ENCODE assay signal across 8 cellular contexts in genomic region chr14:69642334-69642865, GRCh38. TPM values are rescaled to one million over a fixed set of nuclear protein-coding genes. Genes with fewer than 3 reads are reported as not detected.
DNase-seq lines count a peak whose midpoint lies in the region; ATAC-seq and TF ChIP-seq lines count a peak whose summit lies in the region.
"Not testable (repeated sequence)": the region's sequence is repeated elsewhere in the genome, so short reads cannot be mapped to it uniquely, and the experiment has no call there.

No MANE protein-coding gene starts in this region.

- CTCF ChIA-PET in activated CD8-positive, alpha-beta T cell treated with anti-CD3 and anti-CD28 coated beads for 36 hours (lab: Charles Lee): interaction anchor here (2.2 kb wide), 1 partner anchor 9 kb away, joined by 5 read pairs; no protein-coding TSS in a partner anchor

- TF ChIP-seq CTCF in OCI-LY1 (IDR thresholded peaks at IDR 0.05; ENCODE audit: low read length); activated CD8-positive, alpha-beta T cell treated with anti-CD3 and anti-CD28 coated beads for 36 hours (IDR thresholded peaks at IDR 0.05); glutamatergic neuron (IDR thresholded peaks at IDR 0.05; ENCODE audit: partially characterized antibody, unreplicated experiment); neutrophil (IDR thresholded peaks at IDR 0.05); upper lobe of left lung (IDR thresholded peaks at IDR 0.05): not testable (repeated sequence)

- peaks cover 49 to 81% (median 72%) of the 10 kb centered on the region in 4 donors for H3K4me1 Mint-ChIP-seq in CD4-positive, CD25-positive, alpha-beta regulatory T cell
- H3K4me1 Mint-ChIP-seq in activated CD8-positive, alpha-beta T cell treated with anti-CD3 and anti-CD28 coated beads for 36 hours (ENCODE audit: low read depth): peaks cover 79% of the 10 kb centered on the region
- peaks cover 38% of the 10 kb centered on the region for H3K4me1 Mint-ChIP-seq in glutamatergic neuron (ENCODE audit: low read depth, unreplicated experiment)

- peaks cover 31% of the 10 kb centered on the region for H3K4me1 ChIP-seq in CD4-positive, CD25-positive, alpha-beta regulatory T cell (ENCODE audit: control insufficient read depth, insufficient read depth, low read length, poor library complexity, severe bottlenecking)
- H3K4me1 ChIP-seq in OCI-LY1 (ENCODE audit: insufficient read depth, low read length, severe bottlenecking) (peaks cover 56% of the 10 kb centered on the region), neutrophil (ENCODE audit: control insufficient read depth in 1 of 2, insufficient read depth in 1 of 2, low read depth in 1 of 2, low read length in 1 of 2) (peaks cover 81 to 85% of the 10 kb centered on the region in 2 experiments), upper lobe of left lung (peaks cover 50 to 73% (median 54%) of the 10 kb centered on the region in 4 donors)

- H3K36me3 Mint-ChIP-seq in CD4-positive, CD25-positive, alpha-beta regulatory T cell: peaks cover 34% of the 10 kb centered on the region
- peaks cover 53% of the 10 kb centered on the region for H3K36me3 Mint-ChIP-seq in activated CD8-positive, alpha-beta T cell treated with anti-CD3 and anti-CD28 coated beads for 36 hours (ENCODE audit: low read depth)
- peaks cover 18 to 75% of the 10 kb centered on the region in 2 donors for H3K36me3 Mint-ChIP-seq in activated naive CD4-positive, alpha-beta T cell treated with anti-CD3 and anti-CD28 coated beads, Interleukin-2, amount 50 U/mL, for 72 hours
- peaks cover 30% of the 10 kb centered on the region for H3K36me3 Mint-ChIP-seq in glutamatergic neuron (ENCODE audit: unreplicated experiment)

- TF ChIP-seq EP300 in upper lobe of left lung (IDR thresholded peaks at IDR 0.05): not testable (repeated sequence)

- not testable (repeated sequence) for H3K27ac ChIP-seq in CD4-positive, CD25-positive, alpha-beta regulatory T cell (ENCODE audit: insufficient read depth, low read length, poor library complexity, severe bottlenecking)
- H3K27ac ChIP-seq in OCI-LY1 (ENCODE audit: low read depth, low read length, poor library complexity, severe bottlenecking): peak overlapping the region; percentile 2
- peak overlapping the region; percentile 97 for H3K27ac ChIP-seq in neutrophil
- peak overlapping the region in 3 of 4 donors; percentile 73 to 83 (median 79) for H3K27ac ChIP-seq in upper lobe of left lung

- not testable (repeated sequence) for H3K9me3 ChIP-seq in CD4-positive, CD25-positive, alpha-beta regulatory T cell (ENCODE audit: control insufficient read depth in 2 of 2, low read length in 2 of 2); neutrophil; upper lobe of left lung
- H3K9me3 ChIP-seq in OCI-LY1 (ENCODE audit: low read length): peaks cover 20% of the 10 kb centered on the region

- peak overlapping the region; percentile 34 to 71 (median 62) for H3K27ac Mint-ChIP-seq in CD4-positive, CD25-positive, alpha-beta regulatory T cell
- peak overlapping the region; percentile 91 for H3K27ac Mint-ChIP-seq in activated CD8-positive, alpha-beta T cell treated with anti-CD3 and anti-CD28 coated beads for 36 hours
- H3K27ac Mint-ChIP-seq in activated naive CD4-positive, alpha-beta T cell treated with anti-CD3 and anti-CD28 coated beads, Interleukin-2, amount 50 U/mL, for 72 hours: peak overlapping the region; percentile 53 to 76
- H3K27ac Mint-ChIP-seq in glutamatergic neuron (ENCODE audit: unreplicated experiment): peak overlapping the region; percentile 52

- H3K4me3 ChIP-seq in CD4-positive, CD25-positive, alpha-beta regulatory T cell (ENCODE audit: low read depth, low read length); OCI-LY1 (ENCODE audit: low read depth, low read length, poor library complexity, severe bottlenecking); neutrophil (ENCODE audit: low read depth in 1 of 2, low read length in 1 of 2); upper lobe of left lung: not testable (repeated sequence)

- WGBS in upper lobe of left lung, 2 donors: 80 to 81% methylated on average over 6 of the region's 6 CpGs

- H3K4me2 ChIP-seq in OCI-LY1 (ENCODE audit: low read length): not testable (repeated sequence)

- not testable (repeated sequence) for H3K9ac ChIP-seq in OCI-LY1 (ENCODE audit: low read length)

- DNase-seq in CD4-positive, CD25-positive, alpha-beta regulatory T cell; activated naive CD4-positive, alpha-beta T cell treated with anti-CD3 and anti-CD28 coated beads, Interleukin-2, amount 50 U/mL, for 72 hours (ENCODE audit: low spot score in 2 of 2); glutamatergic neuron; upper lobe of left lung: not testable (repeated sequence)
- DNase-seq in activated CD8-positive, alpha-beta T cell treated with anti-CD3 and anti-CD28 coated beads for 36 hours: peak; percentile 45
- peak; percentile 61 for DNase-seq in stimulated activated CD4-positive, alpha-beta T cell treated with anti-CD3 and anti-CD28 coated beads, Interleukin-4, amount 100 ng/mL, for 24 hours

- H4K20me1 ChIP-seq in OCI-LY1 (ENCODE audit: insufficient read depth, low read length): not testable (repeated sequence)

- not testable (repeated sequence) for H3K9me2 ChIP-seq in OCI-LY1 (ENCODE audit: low read depth, low read length)

- not testable (repeated sequence) for H3K27me3 ChIP-seq in CD4-positive, CD25-positive, alpha-beta regulatory T cell (ENCODE audit: control insufficient read depth, insufficient read depth, low read length); OCI-LY1 (ENCODE audit: insufficient read depth, low read length); neutrophil; upper lobe of left lung

- not testable (repeated sequence) for H3K36me3 ChIP-seq in CD4-positive, CD25-positive, alpha-beta regulatory T cell (ENCODE audit: control insufficient read depth, insufficient read depth, low read length); neutrophil; upper lobe of left lung
- H3K36me3 ChIP-seq in OCI-LY1 (ENCODE audit: insufficient read depth, low read length): peaks cover 47% of the 10 kb centered on the region

- POLR2A ChIA-PET in activated CD8-positive, alpha-beta T cell treated with anti-CD3 and anti-CD28 coated beads for 36 hours (lab: Charles Lee): interaction anchor here (1.0 to 2.2 kb wide), 4 partner anchors 10 to 30 kb away, joined by 3 to 7 read pairs (median 4); no protein-coding TSS in a partner anchor

- H3K27me3 Mint-ChIP-seq in CD4-positive, CD25-positive, alpha-beta regulatory T cell; activated CD8-positive, alpha-beta T cell treated with anti-CD3 and anti-CD28 coated beads for 36 hours; glutamatergic neuron (ENCODE audit: unreplicated experiment): not testable (repeated sequence)

- peaks cover 96% of the 10 kb centered on the region for H3K79me2 ChIP-seq in OCI-LY1 (ENCODE audit: insufficient read depth, low read length)

- H3K9me3 Mint-ChIP-seq in CD4-positive, CD25-positive, alpha-beta regulatory T cell: peaks cover 0 to 14% (median 3%) of the 10 kb centered on the region in 7 donors
- peaks cover 26% of the 10 kb centered on the region for H3K9me3 Mint-ChIP-seq in activated CD8-positive, alpha-beta T cell treated with anti-CD3 and anti-CD28 coated beads for 36 hours
- H3K9me3 Mint-ChIP-seq in activated naive CD4-positive, alpha-beta T cell treated with anti-CD3 and anti-CD28 coated beads, Interleukin-2, amount 50 U/mL, for 72 hours: peaks cover 0 to 25% of the 10 kb centered on the region in 2 donors
- peaks cover 24% of the 10 kb centered on the region for H3K9me3 Mint-ChIP-seq in glutamatergic neuron (ENCODE audit: unreplicated experiment)

- TF ChIP-seq POLR2A in upper lobe of left lung (IDR thresholded peaks at IDR 0.05): not testable (repeated sequence)

- intact Hi-C loops in activated CD8-positive, alpha-beta T cell treated with anti-CD3 and anti-CD28 coated beads for 36 hours (cut with micrococcal nuclease): loop anchor here (2.0 kb wide), 1 partner anchor 32 kb away; no protein-coding TSS in a partner anchor

- not testable (repeated sequence) for H2AFZ ChIP-seq in OCI-LY1 (ENCODE audit: low read length)

- H3K4me3 Mint-ChIP-seq in CD4-positive, CD25-positive, alpha-beta regulatory T cell: peak overlapping the region in 3 of 4 donors; percentile 43 to 53 (median 51)
- H3K4me3 Mint-ChIP-seq in activated CD8-positive, alpha-beta T cell treated with anti-CD3 and anti-CD28 coated beads for 36 hours; glutamatergic neuron (ENCODE audit: unreplicated experiment): not testable (repeated sequence)

- not testable (repeated sequence) for ATAC-seq in CD4-positive, CD25-positive, alpha-beta regulatory T cell (ENCODE audit: low read depth in 2 of 2); upper lobe of left lung (ENCODE audit: low FRiP score in 2 of 2)
- ATAC-seq in activated CD8-positive, alpha-beta T cell treated with anti-CD3 and anti-CD28 coated beads for 36 hours: peak; percentile 4
- peak in 1 of 2 donors; percentile 13 for ATAC-seq in activated naive CD4-positive, alpha-beta T cell treated with anti-CD3 and anti-CD28 coated beads, Interleukin-2, amount 50 U/mL, for 72 hours

- H3F3A ChIP-seq in OCI-LY1 (ENCODE audit: insufficient read depth, low read length): not testable (repeated sequence)

RNA-seq across cellular contexts. Expression of gene SUSD6, which starts 31.0 kb away (rescaled TPM):
- 101 TPM for total RNA-seq in CD4-positive, CD25-positive, alpha-beta regulatory T cell
- polyA plus RNA-seq in CD4-positive, CD25-positive, alpha-beta regulatory T cell: 10 to 100 TPM in 1 of 4 donors, 1 to 10 TPM in 3; 7.7 to 15.2 (median 9.0) TPM
- total RNA-seq in activated CD8-positive, alpha-beta T cell treated with anti-CD3 and anti-CD28 coated beads for 36 hours: 10 to 100 TPM; 35.7 to 36.2 TPM
- 10 to 100 TPM; 54.1 to 98.6 TPM for total RNA-seq in activated naive CD4-positive, alpha-beta T cell treated with anti-CD3 and anti-CD28 coated beads, Interleukin-2, amount 50 U/mL, for 72 hours
- total RNA-seq in glutamatergic neuron (ENCODE audit: unreplicated experiment) (106 TPM), upper lobe of left lung (10 to 100 TPM; 63.4 to 90.4 (median 81.6) TPM)
